ENCODE assay signal across 1 cellular context in the genomic region with DNA sequence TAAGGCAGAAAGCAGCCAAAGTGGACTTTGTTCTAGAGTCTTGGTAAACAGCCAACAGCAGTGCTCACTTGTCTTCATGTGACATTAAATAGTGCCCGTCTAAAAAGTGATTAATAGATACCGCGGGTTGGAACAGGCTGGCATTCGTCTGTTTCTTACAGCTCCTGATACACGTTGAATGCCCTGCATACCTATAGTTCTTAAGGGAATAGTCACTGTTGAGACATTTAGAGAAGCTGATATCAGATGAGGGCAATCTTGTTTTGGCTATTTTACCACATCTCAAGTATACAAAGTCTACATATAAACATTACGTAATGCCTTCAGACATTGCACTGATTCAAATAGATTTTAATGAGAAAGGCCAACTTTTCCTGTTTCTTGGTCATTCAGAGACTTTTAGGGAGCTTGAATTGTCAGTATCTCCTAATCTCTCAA.
TF ChIP-seq lines count a peak whose summit lies in the region.

No MANE protein-coding gene starts in this region.

TF ChIP-seq in GM23338, 12 proteins besides CTCF, POLR2A, EP300 and RAD21 (continued from another document):
- TF ChIP-seq ZNF462 (CRISPR knock-in tag; IDR thresholded peaks at IDR 0.05) (no peak), CREB1 (CRISPR knock-in tag; IDR thresholded peaks at IDR 0.05; ENCODE audit: low read depth) (no peak), JUNB (IDR thresholded peaks at IDR 0.05; ENCODE audit: unreplicated experiment) (no peak)
